Comparison of ENCODE assay signal across 8 cellular contexts in genomic region chr13:113816925-113817859, GRCh38. TPM values are rescaled to one million over a fixed set of nuclear protein-coding genes. Genes with fewer than 3 reads are reported as not detected.
A peak's percentile ranks its signal among the peaks of the same experiment; 100 is the strongest.
DNase-seq lines count a peak whose midpoint lies in the region; ATAC-seq and TF ChIP-seq lines count a peak whose summit lies in the region.

No MANE protein-coding gene starts in this region.

- CTCF ChIA-PET in GM10248 (lab: Yijun Ruan, JAX) = interaction anchor here (0.7 to 1.2 kb wide), 6 partner anchors 9 to 411 kb away, joined by 3 to 5 read pairs (median 4); no protein-coding TSS in a partner anchor

- H3K4me2 ChIP-seq in OCI-LY3 (ENCODE audit: low read length) = peak overlapping the region; percentile 96

- H3K9me3 ChIP-seq in OCI-LY3 (ENCODE audit: insufficient read depth, low read length) = no peaks in the 10 kb centered on the region

- H3K27me3 ChIP-seq in OCI-LY3 (ENCODE audit: low read depth, low read length) = no peaks in the 10 kb centered on the region

- H4K20me1 ChIP-seq in OCI-LY3 (ENCODE audit: insufficient read depth, low read length) = peaks cover 52% of the 10 kb centered on the region

- H3K4me3 ChIP-seq in OCI-LY3 (ENCODE audit: low read length) = peak overlapping the region; percentile 98

- H3K27me3 Mint-ChIP-seq in activated T-cell treated with anti-CD3 and anti-CD28 coated beads, Interleukin-2, amount 50 U/mL, for 24 hours = no peaks in the 10 kb centered on the region
- peaks cover 5% of the 10 kb centered on the region for H3K27me3 Mint-ChIP-seq in nephron progenitor cell (ENCODE audit: low read depth, poor library complexity)

- TF ChIP-seq CTCF in GM10248 (IDR thresholded peaks at IDR 0.05; ENCODE audit: control extremely low read depth, extremely low read depth, low read depth, missing control alignments) (peak; percentile 91), OCI-LY3 (IDR thresholded peaks at IDR 0.05; ENCODE audit: low read depth, low read length) (peak; percentile 80), nephron progenitor cell (IDR thresholded peaks at IDR 0.05) (peak; percentile 74)

- peaks cover 34% of the 10 kb centered on the region for H3K36me3 Mint-ChIP-seq in activated T-cell treated with anti-CD3 and anti-CD28 coated beads, Interleukin-2, amount 50 U/mL, for 24 hours (ENCODE audit: low read depth)
- no peaks in the 10 kb centered on the region for H3K36me3 Mint-ChIP-seq in nephron progenitor cell (ENCODE audit: low read depth)

- H3K4me1 Mint-ChIP-seq in activated T-cell treated with anti-CD3 and anti-CD28 coated beads, Interleukin-2, amount 50 U/mL, for 24 hours (ENCODE audit: low read depth) = peaks cover 21% of the 10 kb centered on the region
- H3K4me1 Mint-ChIP-seq in nephron progenitor cell = peaks cover 32% of the 10 kb centered on the region

- H3K27ac Mint-ChIP-seq in activated T-cell treated with anti-CD3 and anti-CD28 coated beads, Interleukin-2, amount 50 U/mL, for 24 hours = peak overlapping the region; percentile 88
- H3K27ac Mint-ChIP-seq in nephron progenitor cell = peak overlapping the region; percentile 80

- peaks cover 7% of the 10 kb centered on the region for H3K4me1 ChIP-seq in OCI-LY3 (ENCODE audit: low read length)

- peak overlapping the region; percentile 69; the same call in 1 of the 2 replicates for H3K27ac ChIP-seq in OCI-LY3 (ENCODE audit: low read length)

- DNase-seq in GM10248 (ENCODE audit: extremely low spot score) = peak; percentile 88
- peak; percentile 66 for DNase-seq in HT1080 (ENCODE audit: low read depth)
- peak; percentile 88 for DNase-seq in activated T-cell treated with anti-CD3 and anti-CD28 coated beads, Interleukin-2, amount 50 U/mL, for 24 hours
- DNase-seq in fibroblast of gingiva (ENCODE audit: low read depth) = peak; percentile 96
- DNase-seq in nephron progenitor cell = peak; percentile 91
- DNase-seq in stimulated activated naive CD8-positive, alpha-beta T cell treated with anti-CD3 and anti-CD28 coated beads, Interleukin-15, Interleukin-2, amounts not matched to agents 100 U/mL and 50 U/mL, for 24 hours = peak; percentile 89

- POLR2A ChIA-PET in GM10248 (lab: Yijun Ruan, JAX) = no interaction called here

- H3K36me3 ChIP-seq in OCI-LY3 (replicated peaks; ENCODE audit: low read depth, low read length) = peaks cover 52% of the 10 kb centered on the region

- peak overlapping the region; percentile 94 for H3K9ac ChIP-seq in OCI-LY3 (ENCODE audit: low read length)

- ATAC-seq in stimulated activated naive CD8-positive, alpha-beta T cell treated with anti-CD3 and anti-CD28 coated beads, Interleukin-15, Interleukin-2, amounts not matched to agents 100 U/mL and 50 U/mL, for 24 hours = peak; percentile 73
- ATAC-seq in GM18505 (IDR thresholded peaks at IDR 0.05; ENCODE audit: unreplicated experiment) = no peak

- H3K9me3 Mint-ChIP-seq in activated T-cell treated with anti-CD3 and anti-CD28 coated beads, Interleukin-2, amount 50 U/mL, for 24 hours = no peaks in the 10 kb centered on the region
- H3K9me3 Mint-ChIP-seq in nephron progenitor cell = no peaks in the 10 kb centered on the region

- no peak overlapping the region for H2AFZ ChIP-seq in OCI-LY3 (ENCODE audit: low read depth, low read length)

- TF ChIP-seq POLR2A in GM18505 (IDR thresholded peaks at IDR 0.05; ENCODE audit: borderline replicate concordance, extremely low read depth, insufficient read depth, insufficient read length) = no peak

- H3K4me3 Mint-ChIP-seq in activated T-cell treated with anti-CD3 and anti-CD28 coated beads, Interleukin-2, amount 50 U/mL, for 24 hours = peak overlapping the region; percentile 87
- H3K4me3 Mint-ChIP-seq in nephron progenitor cell = no peak overlapping the region

- H3K79me2 ChIP-seq in OCI-LY3 (ENCODE audit: low read length) = peaks cover 70% of the 10 kb centered on the region

RNA-seq across cellular contexts. Expression of gene GAS6, which starts 46.7 kb away (rescaled TPM):
- total RNA-seq in HT1080 (2014; rRNA removed; shearing (Covaris generic)) = 136 and 138 TPM in 2 replicates
- polyA plus RNA-seq in HT1080 (2015; cell fraction: cytosol; rRNA removed) = 338 and 350 TPM in 2 replicates
- 351 and 364 TPM in 2 replicates for polyA plus RNA-seq in HT1080 (2015; cell fraction: nucleus; rRNA removed)

RNA-seq across cellular contexts. Expression of gene TMEM255B, which starts 58.2 kb away (rescaled TPM):
- 0.26 TPM in 1 of 2 replicates, not detected in the other for total RNA-seq in HT1080 (2014; rRNA removed; shearing (Covaris generic))
- 0.19 and 0.25 TPM in 2 replicates for polyA plus RNA-seq in HT1080 (2015; cell fraction: cytosol; rRNA removed)
- 0.07 and 0.65 TPM in 2 replicates for polyA plus RNA-seq in HT1080 (2015; cell fraction: nucleus; rRNA removed)
